Comparison of ENCODE assay signal across 11 cellular contexts in genomic region chr5:136811551-136811950, GRCh38.
DNase-seq lines count a peak whose midpoint lies in the region; ATAC-seq and TF ChIP-seq lines count a peak whose summit lies in the region.
"Had no signal": no experiment of that assay in that cellular context is flagged by ENCODE, and none has a peak within 500 bp of the region (broad histone marks: within the 10 kb centered on the region; RNA-seq: fewer than 3 reads in every experiment).

No MANE protein-coding gene starts in this region.

- H3K27ac ChIP-seq in mesenchymal stem cell (ENCODE audit: low read length, poor library complexity, severe bottlenecking) (no peak overlapping the region), MM.1S (ENCODE audit: low read length) (no peak overlapping the region)

- no peaks in the 10 kb centered on the region for H3K79me1 ChIP-seq in mesenchymal stem cell (replicated peaks; ENCODE audit: low read length, poor library complexity, severe bottlenecking)

- H2AFZ ChIP-seq in mesenchymal stem cell (ENCODE audit: low read depth, low read length) = no peak overlapping the region
- no peak overlapping the region for H2AFZ ChIP-seq in MM.1S (ENCODE audit: low read length)

- H3K4me1 Mint-ChIP-seq in chondrocyte (ENCODE audit: low read depth) = peaks cover 19% of the 10 kb centered on the region
- H3K4me1 Mint-ChIP-seq: natural killer cell had no signal

- H3K4ac ChIP-seq in mesenchymal stem cell (ENCODE audit: low read depth in 1 of 2, low read length in 2 of 2) = no peak overlapping the region

- no peak overlapping the region for H2BK12ac ChIP-seq in mesenchymal stem cell (ENCODE audit: low read length in 2 of 2)

- H4K20me1 ChIP-seq in MM.1S (ENCODE audit: insufficient read depth, low read length) = no peaks in the 10 kb centered on the region

- H3K4me1 ChIP-seq in mesenchymal stem cell (ENCODE audit: control insufficient read depth, insufficient read depth, low read depth, low read length) (no peaks in the 10 kb centered on the region), MM.1S (ENCODE audit: low read length) (no peaks in the 10 kb centered on the region)

- H3K18ac ChIP-seq in mesenchymal stem cell (ENCODE audit: low read depth in 1 of 2, low read length in 2 of 2) = no peak overlapping the region

- H3K36me3 ChIP-seq in MG63 (no peaks in the 10 kb centered on the region), mesenchymal stem cell (ENCODE audit: control insufficient read depth in 1 of 2, insufficient read depth in 2 of 2, low read depth in 1 of 2, low read length in 2 of 2) (no peaks in the 10 kb centered on the region), MM.1S (replicated peaks; ENCODE audit: insufficient read depth, low read length) (no peaks in the 10 kb centered on the region)
- H3K36me3 ChIP-seq: heart right ventricle had no signal

- peak overlapping the region; percentile 89 for H3K27ac Mint-ChIP-seq in chondrocyte (ENCODE audit: unreplicated experiment)
- H3K27ac Mint-ChIP-seq: natural killer cell had no signal

- H3K79me2 ChIP-seq in MM.1S (ENCODE audit: low read length) = no peaks in the 10 kb centered on the region

- WGBS in mesenchymal stem cell = 17% methylated on average over 2 of the region's 2 CpGs

- no peak overlapping the region for H3K4me3 ChIP-seq in AG10803 (ENCODE audit: low read length)
- no peak overlapping the region for H3K4me3 ChIP-seq in MG63
- no peak overlapping the region for H3K4me3 ChIP-seq in mesenchymal stem cell (ENCODE audit: insufficient read depth in 1 of 2, low read depth in 1 of 2, low read length in 2 of 2)
- H3K4me3 ChIP-seq in MM.1S (ENCODE audit: low read length) = no peak overlapping the region
- H3K4me3 ChIP-seq: heart right ventricle had no signal

- no peak for TF ChIP-seq CTCF in AG10803 (conservative IDR thresholded peaks at IDR 0.05; ENCODE audit: low read length)
- no peak for TF ChIP-seq CTCF in chondrocyte (IDR thresholded peaks at IDR 0.05)
- no peak for TF ChIP-seq CTCF in MM.1S (IDR thresholded peaks at IDR 0.05; ENCODE audit: low read length)

- no peak overlapping the region for H3K23ac ChIP-seq in mesenchymal stem cell (ENCODE audit: low read length in 2 of 2)

- no peak for ATAC-seq in HG03460 (IDR thresholded peaks at IDR 0.05; ENCODE audit: unreplicated experiment)
- ATAC-seq: natural killer cell had no signal

- H3K9me3 ChIP-seq in MG63 (no peaks in the 10 kb centered on the region), mesenchymal stem cell (ENCODE audit: control insufficient read depth, low read length) (no peaks in the 10 kb centered on the region), MM.1S (replicated peaks; ENCODE audit: insufficient read depth, low read length) (no peaks in the 10 kb centered on the region)
- H3K9me3 ChIP-seq: heart right ventricle had no signal

- H3K36me3 Mint-ChIP-seq in chondrocyte (ENCODE audit: low read depth) = no peaks in the 10 kb centered on the region
- H3K36me3 Mint-ChIP-seq: natural killer cell had no signal

- no peak overlapping the region for H2AK5ac ChIP-seq in mesenchymal stem cell (ENCODE audit: low read length, severe bottlenecking)

- no peaks in the 10 kb centered on the region for H3K9me3 Mint-ChIP-seq in chondrocyte (ENCODE audit: low read depth)

- H3K27me3 Mint-ChIP-seq in chondrocyte (ENCODE audit: low read depth) = peaks cover 6% of the 10 kb centered on the region

- no peak overlapping the region for H2BK5ac ChIP-seq in mesenchymal stem cell (ENCODE audit: low read depth, low read length, poor library complexity, severe bottlenecking)

- no peak overlapping the region for H3K14ac ChIP-seq in mesenchymal stem cell (ENCODE audit: low read length in 2 of 2)

- H3K9ac ChIP-seq in mesenchymal stem cell (ENCODE audit: low read length) (peak overlapping the region; percentile 58), MM.1S (ENCODE audit: low read length) (no peak overlapping the region)

- H3K4me2 ChIP-seq in mesenchymal stem cell (ENCODE audit: low read length, poor library complexity, severe bottlenecking) (no peak overlapping the region), MM.1S (ENCODE audit: low read depth, low read length) (no peak overlapping the region)

- DNase-seq in AG10803 (ENCODE audit: low read depth) (peak; percentile 81), MG63 (peak; percentile 89), chondrocyte (ENCODE audit: low spot score) (no peak), mesenchymal stem cell (peak; percentile 84), NCI-H2107 treated with DMSO at 0.1 percent for 48 hours (lab: John Stamatoyannopoulos, UW; ENCODE audit: unreplicated experiment) (no peak), MM.1S (no peak), COR-L47 (lab: John Stamatoyannopoulos, UW) (no peak)
- DNase-seq: heart right ventricle, natural killer cell, NCI-H2107 had no signal

- H4K91ac ChIP-seq in mesenchymal stem cell (ENCODE audit: low read length) = no peak overlapping the region

- H2BK15ac ChIP-seq in mesenchymal stem cell (ENCODE audit: low read depth, poor library complexity, severe bottlenecking) = no peak overlapping the region

- no peaks in the 10 kb centered on the region for H3K9me2 ChIP-seq in MM.1S (replicated peaks; ENCODE audit: insufficient read depth, low read length)

- H3K27me3 ChIP-seq in MG63 (no peaks in the 10 kb centered on the region), mesenchymal stem cell (ENCODE audit: control insufficient read depth in 1 of 2, insufficient read depth in 1 of 2, low read length in 2 of 2) (no peaks in the 10 kb centered on the region), MM.1S (replicated peaks; ENCODE audit: insufficient read depth, low read length) (no peaks in the 10 kb centered on the region)
- H3K27me3 ChIP-seq: heart right ventricle had no signal

- no peak overlapping the region for H4K8ac ChIP-seq in mesenchymal stem cell (ENCODE audit: low read length)

- no peak overlapping the region for H2BK120ac ChIP-seq in mesenchymal stem cell (ENCODE audit: low read depth, low read length)

- H3F3A ChIP-seq in MM.1S (ENCODE audit: insufficient read depth, low read length) = no peaks in the 10 kb centered on the region

- no peak overlapping the region for H3K4me3 Mint-ChIP-seq in chondrocyte (ENCODE audit: unreplicated experiment)
- H3K4me3 Mint-ChIP-seq: natural killer cell had no signal

Comparison
In these comparisons a context has a peak if more than half of its experiments do, and no peak if none do; other contexts are left out.
1. DNase-seq: peak in AG10803 (single experiment), MG63 (single experiment) and mesenchymal stem cell (single experiment); none in chondrocyte (single experiment), NCI-H2107 treated with DMSO at 0.1 percent for 48 hours (single experiment), MM.1S (single experiment) and COR-L47 (single experiment).